ENCODE assay signal across 10 cellular contexts in the genomic region with DNA sequence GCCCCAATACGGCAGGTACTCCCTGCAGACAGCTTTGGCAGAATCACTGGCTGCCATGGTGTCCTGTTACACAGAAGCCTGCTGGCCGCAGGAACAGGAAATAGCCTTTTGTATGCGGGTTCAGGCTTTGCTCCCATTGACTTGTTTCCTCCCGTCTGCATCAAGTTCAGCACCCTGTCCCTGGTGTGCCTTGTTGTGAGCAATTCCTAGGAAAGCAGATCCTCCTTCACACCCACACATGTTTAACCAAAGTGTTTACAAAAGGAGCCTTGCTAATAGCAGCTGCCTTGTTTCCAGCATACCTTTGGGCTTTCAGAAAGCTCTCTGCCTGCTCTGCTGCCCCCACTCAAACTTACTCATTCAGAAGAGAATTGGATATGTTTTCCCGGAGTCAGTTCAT.
DNase-seq lines count a peak whose midpoint lies in the region; ATAC-seq and TF ChIP-seq lines count a peak whose summit lies in the region.
"Had no signal": no experiment of that assay in that cellular context is flagged by ENCODE, and none has a peak within 500 bp of the region (broad histone marks: within the 10 kb centered on the region; RNA-seq: fewer than 3 reads in every experiment).

No MANE protein-coding gene starts in this region.

- ATAC-seq in HG02623 (IDR thresholded peaks at IDR 0.05; ENCODE audit: unreplicated experiment) (no peak), GM18511 (IDR thresholded peaks at IDR 0.05; ENCODE audit: unreplicated experiment) (no peak)

- no peaks in the 10 kb centered on the region for H3K9me3 ChIP-seq in HAP-1
- H3K9me3 ChIP-seq: Caco-2 had no signal

- peaks cover 29% of the 10 kb centered on the region for H3K36me3 Mint-ChIP-seq in HFFc6 (ENCODE audit: low read depth)

- H3K27ac Mint-ChIP-seq in HFFc6, result peak overlapping the region; percentile 93
- H3K27ac Mint-ChIP-seq: stimulated activated naive CD8-positive, alpha-beta T cell treated with anti-CD3 and anti-CD28 coated beads, Interleukin-15, Interleukin-2, amounts not matched to agents 100 ng/mL and 50 ng/mL, for 24 hours had no signal

- H3K4me3 ChIP-seq in ACC112 (ENCODE audit: low read depth, low read length) (no peak overlapping the region), astrocyte of the cerebellum (ENCODE audit: low read depth, low read length) (no peak overlapping the region), HAP-1 (no peak overlapping the region)

- H3K9me3 Mint-ChIP-seq in HFFc6, result no peaks in the 10 kb centered on the region
- H3K9me3 Mint-ChIP-seq: stimulated activated naive CD8-positive, alpha-beta T cell treated with anti-CD3 and anti-CD28 coated beads, Interleukin-15, Interleukin-2, amounts not matched to agents 100 ng/mL and 50 ng/mL, for 24 hours had no signal

- peak overlapping the region; percentile 12; the same call in 1 of the 2 replicates for H3K27ac ChIP-seq in ACC112 (ENCODE audit: low read depth, low read length)

- DNase-seq in HFFc6 (peak; percentile 70), astrocyte of the cerebellum (ENCODE audit: low read depth) (peak; percentile 40), kidney glomerular epithelial cell (lab: John Stamatoyannopoulos, UW) (peak; percentile 73), HAP-1 (ENCODE audit: low spot score in 2 of 2) (no peak)
- no peak for DNase-seq in stimulated activated CD8-positive, alpha-beta memory T cell treated with anti-CD3 and anti-CD28 coated beads, Interleukin-4, amount 100 ng/mL, for 48 hours
- DNase-seq: Caco-2 had no signal

- H3K4me3 Mint-ChIP-seq in HFFc6, result peak overlapping the region; percentile 81
- H3K4me3 Mint-ChIP-seq: stimulated activated naive CD8-positive, alpha-beta T cell treated with anti-CD3 and anti-CD28 coated beads, Interleukin-15, Interleukin-2, amounts not matched to agents 100 ng/mL and 50 ng/mL, for 24 hours had no signal

- H3K79me2 ChIP-seq in ACC112 (ENCODE audit: control insufficient read depth, insufficient read depth, low read length, unreplicated experiment), result no peaks in the 10 kb centered on the region

- peaks cover 42% of the 10 kb centered on the region for H3K4me1 Mint-ChIP-seq in HFFc6 (ENCODE audit: low read depth)

- H3K27me3 ChIP-seq in ACC112 (ENCODE audit: insufficient read depth, low read length), result no peaks in the 10 kb centered on the region
- H3K27me3 ChIP-seq in HAP-1 (ENCODE audit: low read depth), result no peaks in the 10 kb centered on the region

- no peak overlapping the region for H2AFZ ChIP-seq in ACC112 (ENCODE audit: low read length, unreplicated experiment)

- no peaks in the 10 kb centered on the region for H3K27me3 Mint-ChIP-seq in HFFc6 (ENCODE audit: insufficient read depth)
- H3K27me3 Mint-ChIP-seq: stimulated activated naive CD8-positive, alpha-beta T cell treated with anti-CD3 and anti-CD28 coated beads, Interleukin-15, Interleukin-2, amounts not matched to agents 100 ng/mL and 50 ng/mL, for 24 hours had no signal

- H3K36me3 ChIP-seq in ACC112 (ENCODE audit: insufficient read depth, low read length) (no peaks in the 10 kb centered on the region; the same call in 1 of the 2 replicates), HAP-1 (replicated peaks) (no peaks in the 10 kb centered on the region)

- no peak for TF ChIP-seq CTCF in HFFc6 (IDR thresholded peaks at IDR 0.05)
- no peak for TF ChIP-seq CTCF in astrocyte of the cerebellum (IDR thresholded peaks at IDR 0.05; ENCODE audit: low read depth, low read length, missing control alignments)

- H3K4me1 ChIP-seq in ACC112 (ENCODE audit: control insufficient read depth, insufficient read depth, low read length, unreplicated experiment) (peaks cover 16% of the 10 kb centered on the region), HAP-1 (no peaks in the 10 kb centered on the region)

- in situ Hi-C loops in astrocyte of the cerebellum (cut with HindIII; ENCODE audit: low sequenced_read_pairs), result no loop called here
- in situ Hi-C loops in HAP-1 (cut with MboI; ENCODE audit: low sequenced_read_pairs), result no loop called here

Comparison
In these comparisons a context has a peak if more than half of its experiments do, and no peak if none do; other contexts are left out.
1. DNase-seq: peak in HFFc6 (single experiment), astrocyte of the cerebellum (single experiment) and kidney glomerular epithelial cell (single experiment); none in HAP-1 (0 of 2) and stimulated activated CD8-positive, alpha-beta memory T cell treated with anti-CD3 and anti-CD28 coated beads, Interleukin-4, amount 100 ng/mL, for 48 hours (single experiment).